Comparison of ENCODE assay signal across 11 cellular contexts in genomic region chr6:42131531-42131930, GRCh38. TPM values are rescaled to one million over a fixed set of nuclear protein-coding genes. Genes with fewer than 3 reads are reported as not detected.
DNase-seq lines count a peak whose midpoint lies in the region; TF ChIP-seq lines count a peak whose summit lies in the region.
"Had no signal": no experiment of that assay in that cellular context is flagged by ENCODE, and none has a peak within 500 bp of the region (broad histone marks: within the 10 kb centered on the region; RNA-seq: fewer than 3 reads in every experiment).

No MANE protein-coding gene starts in this region.

- H4K20me1 ChIP-seq in smooth muscle cell (ENCODE audit: low read depth) = no peaks in the 10 kb centered on the region

- H3K4me2 ChIP-seq in smooth muscle cell = peak overlapping the region; percentile 0

- in situ Hi-C loops in HAP-1 (cut with MboI; ENCODE audit: low sequenced_read_pairs) = no loop called here

- H3F3A ChIP-seq in smooth muscle cell (ENCODE audit: low read depth) = no peaks in the 10 kb centered on the region

- DNase-seq in HAP-1 (ENCODE audit: low spot score in 2 of 2) = peak; percentile 30 to 34
- DNase-seq in WERI-Rb-1 = peak; percentile 47
- peak; percentile 71 for DNase-seq in fibroblast of pulmonary artery (ENCODE audit: low read depth)
- no peak for DNase-seq in smooth muscle cell (lab: John Stamatoyannopoulos, UW; ENCODE audit: unreplicated experiment)
- no peak for DNase-seq in DMS114 treated with DMSO at 0.1 percent for 48 hours (lab: John Stamatoyannopoulos, UW; ENCODE audit: unreplicated experiment)
- no peak for DNase-seq in NCI-H1105 (lab: John Stamatoyannopoulos, UW)
- DNase-seq in SK-N-DZ (ENCODE audit: low spot score) = no peak
- DNase-seq: activated naive CD8-positive, alpha-beta T cell treated with anti-CD3 and anti-CD28 coated beads for 36 hours; endodermal cell; naive thymus-derived CD4-positive, alpha-beta T cell had no signal

- no peaks in the 10 kb centered on the region for H3K79me2 ChIP-seq in smooth muscle cell (ENCODE audit: low read depth)

- H3K4me1 ChIP-seq in HAP-1 = peaks cover 2% of the 10 kb centered on the region; the same call in 1 of the 2 replicates
- H3K4me1 ChIP-seq in smooth muscle cell (ENCODE audit: low read depth) = peaks cover 7% of the 10 kb centered on the region

- H3K27ac ChIP-seq in WERI-Rb-1 = no peak overlapping the region
- H3K27ac ChIP-seq in smooth muscle cell (ENCODE audit: low read depth) = peak overlapping the region; percentile 77

- WGBS in smooth muscle cell (ENCODE audit: low lambda C conversion rate) = 38% methylated on average over 11 of the region's 11 CpGs

- no peak overlapping the region for H2AFZ ChIP-seq in smooth muscle cell (ENCODE audit: low read depth)

- no peak overlapping the region for H3K9ac ChIP-seq in smooth muscle cell (ENCODE audit: low read depth)

- H3K27me3 ChIP-seq in HAP-1 (ENCODE audit: low read depth) (no peaks in the 10 kb centered on the region), WERI-Rb-1 (ENCODE audit: insufficient read depth, low read depth, severe bottlenecking) (no peaks in the 10 kb centered on the region), smooth muscle cell (ENCODE audit: low read depth) (no peaks in the 10 kb centered on the region)

- H3K4me3 ChIP-seq in HAP-1 (no peak overlapping the region), WERI-Rb-1 (ENCODE audit: low read depth, low read length) (no peak overlapping the region), fibroblast of pulmonary artery (replicated peaks; ENCODE audit: low read depth, low read length) (no peak overlapping the region), smooth muscle cell (no peak overlapping the region)

- H3K36me3 ChIP-seq in HAP-1 (replicated peaks) (no peaks in the 10 kb centered on the region), WERI-Rb-1 (no peaks in the 10 kb centered on the region), smooth muscle cell (ENCODE audit: low read depth) (no peaks in the 10 kb centered on the region)

- TF ChIP-seq CTCF in WERI-Rb-1 (IDR thresholded peaks at IDR 0.05; ENCODE audit: low read depth, low read length) (no peak), fibroblast of pulmonary artery (IDR thresholded peaks at IDR 0.05; ENCODE audit: low read length, missing control alignments) (no peak), smooth muscle cell (IDR thresholded peaks at IDR 0.05; ENCODE audit: borderline replicate concordance, insufficient read depth, poor library complexity, severe bottlenecking) (no peak)

- H3K9me3 ChIP-seq in HAP-1 = no peaks in the 10 kb centered on the region
- H3K9me3 ChIP-seq in WERI-Rb-1 (ENCODE audit: severe bottlenecking) = no peaks in the 10 kb centered on the region
- H3K9me3 ChIP-seq in smooth muscle cell (replicated peaks; ENCODE audit: low read depth) = no peaks in the 10 kb centered on the region

RNA-seq across cellular contexts. Expression of gene C6orf132, which starts 10.9 kb away (rescaled TPM):
- total RNA-seq in smooth muscle cell = 4.5 and 4.9 TPM in 2 replicates
- 1.4 and 7.0 TPM in 2 replicates for polyA plus RNA-seq in smooth muscle cell
- polyA plus RNA-seq in SK-N-DZ (2014; cell fraction: cytosol; rRNA removed) = 0.71 and 1.4 TPM in 2 replicates
- polyA plus RNA-seq in SK-N-DZ (2014; cell fraction: nucleus; rRNA removed) = 0.06 and 0.12 TPM in 2 replicates
- polyA plus RNA-seq: naive thymus-derived CD4-positive, alpha-beta T cell had no signal

RNA-seq across cellular contexts. Expression of gene GUCA1A, which starts 41.6 kb away (rescaled TPM):
- total RNA-seq in smooth muscle cell = 1.6 and 2.3 TPM in 2 replicates
- 3.9 and 7.2 TPM in 2 replicates for polyA plus RNA-seq in smooth muscle cell
- 1.2 and 1.6 TPM in 2 replicates for polyA plus RNA-seq in SK-N-DZ (2014; cell fraction: cytosol; rRNA removed)
- polyA plus RNA-seq in SK-N-DZ (2014; cell fraction: nucleus; rRNA removed) = 0.47 and 2.2 TPM in 2 replicates
- total RNA-seq: naive thymus-derived CD4-positive, alpha-beta T cell; T-helper 1 cell treated with Interleukin-12 subunit alpha and Interleukin-12 subunit beta and Interleukin-4 antibody, amounts not matched to agents 30 ng/mL and 1 ng/mL, for 36 hours had no signal
- polyA plus RNA-seq: naive thymus-derived CD4-positive, alpha-beta T cell had no signal

Comparison
In these comparisons a context has a peak if more than half of its experiments do, and no peak if none do; other contexts are left out.
1. DNase-seq: peak in HAP-1 (2 of 2), WERI-Rb-1 (single experiment) and fibroblast of pulmonary artery (single experiment); none in smooth muscle cell (single experiment), DMS114 treated with DMSO at 0.1 percent for 48 hours (single experiment), NCI-H1105 (single experiment) and SK-N-DZ (single experiment).